Comparison of ENCODE assay signal across 8 cellular contexts in genomic region chr7:148242271-148242801, GRCh38.
A peak's percentile ranks its signal among the peaks of the same experiment; 100 is the strongest.
DNase-seq lines count a peak whose midpoint lies in the region; ATAC-seq and TF ChIP-seq lines count a peak whose summit lies in the region.

No MANE protein-coding gene starts in this region.

- no peak overlapping the region for H3K4me3 ChIP-seq in upper lobe of right lung

- H3K36me3 ChIP-seq in upper lobe of right lung, result no peaks in the 10 kb centered on the region

- peak; percentile 82 for TF ChIP-seq CTCF in upper lobe of right lung (IDR thresholded peaks at IDR 0.05)

- ATAC-seq in GM21390 (IDR thresholded peaks at IDR 0.05; ENCODE audit: unreplicated experiment), result peak; percentile 88
- ATAC-seq in HG03521 (IDR thresholded peaks at IDR 0.05; ENCODE audit: unreplicated experiment), result peak; percentile 73
- peak; percentile 96 for ATAC-seq in left colon
- ATAC-seq in upper lobe of right lung, result peak; percentile 94

- no peaks in the 10 kb centered on the region for H3K4me1 Mint-ChIP-seq in activated CD4-positive, alpha-beta T cell treated with anti-CD3 and anti-CD28 coated beads, Interleukin-2, amount 10 ng/mL, durations not matched to agents 24 days and 14 days

- peaks cover 20% of the 10 kb centered on the region for H3K27me3 Mint-ChIP-seq in activated CD4-positive, alpha-beta T cell treated with anti-CD3 and anti-CD28 coated beads, Interleukin-2, amount 10 ng/mL, durations not matched to agents 24 days and 14 days

- no peak overlapping the region for H3K4me3 Mint-ChIP-seq in activated CD4-positive, alpha-beta T cell treated with anti-CD3 and anti-CD28 coated beads, Interleukin-2, amount 10 ng/mL, durations not matched to agents 24 days and 14 days

- intact Hi-C loops in left colon (cut with DNase I, micrococcal nuclease), result no loop called here
- intact Hi-C loops in upper lobe of right lung (cut with DNase I), result no loop called here
- intact Hi-C loops in activated CD4-positive, alpha-beta T cell treated with anti-CD3 and anti-CD28 coated beads, Interleukin-2, amount 10 ng/mL, durations not matched to agents 24 days and 14 days (cut with micrococcal nuclease), result no loop called here

- no peaks in the 10 kb centered on the region for H3K27me3 ChIP-seq in upper lobe of right lung

- peak; percentile 59 for DNase-seq in ELR (ENCODE audit: low read depth)
- DNase-seq in NCI-H748 (lab: John Stamatoyannopoulos, UW; ENCODE audit: unreplicated experiment), result peak; percentile 88
- peak; percentile 77 for DNase-seq in cerebellar cortex (ENCODE audit: low spot score)
- DNase-seq in left colon, result peak; percentile 18 to 27
- no peak for DNase-seq in upper lobe of right lung
- DNase-seq in activated CD4-positive, alpha-beta T cell treated with anti-CD3 and anti-CD28 coated beads, Interleukin-2, amount 10 ng/mL, durations not matched to agents 24 days and 14 days, result no peak

- no peaks in the 10 kb centered on the region for H3K9me3 Mint-ChIP-seq in activated CD4-positive, alpha-beta T cell treated with anti-CD3 and anti-CD28 coated beads, Interleukin-2, amount 10 ng/mL, durations not matched to agents 24 days and 14 days

- no peak overlapping the region for H3K27ac ChIP-seq in upper lobe of right lung

- H3K4me1 ChIP-seq in upper lobe of right lung, result no peaks in the 10 kb centered on the region

- no peak overlapping the region for H3K27ac Mint-ChIP-seq in activated CD4-positive, alpha-beta T cell treated with anti-CD3 and anti-CD28 coated beads, Interleukin-2, amount 10 ng/mL, durations not matched to agents 24 days and 14 days

- no peaks in the 10 kb centered on the region for H3K9me3 ChIP-seq in upper lobe of right lung

- H3K36me3 Mint-ChIP-seq in activated CD4-positive, alpha-beta T cell treated with anti-CD3 and anti-CD28 coated beads, Interleukin-2, amount 10 ng/mL, durations not matched to agents 24 days and 14 days (ENCODE audit: low read depth), result no peaks in the 10 kb centered on the region

Comparison
In these comparisons a context has a peak if more than half of its experiments do, and no peak if none do; other contexts are left out.
1. DNase-seq: peak in ELR (single experiment), NCI-H748 (single experiment), cerebellar cortex (single experiment) and left colon (2 of 2); none in upper lobe of right lung (single experiment) and activated CD4-positive, alpha-beta T cell treated with anti-CD3 and anti-CD28 coated beads, Interleukin-2, amount 10 ng/mL, durations not matched to agents 24 days and 14 days (single experiment).
2. Peak in every context shown above with its lines, with median percentiles within 50 percentile points of each other: ATAC-seq.